In the genomic region with DNA sequence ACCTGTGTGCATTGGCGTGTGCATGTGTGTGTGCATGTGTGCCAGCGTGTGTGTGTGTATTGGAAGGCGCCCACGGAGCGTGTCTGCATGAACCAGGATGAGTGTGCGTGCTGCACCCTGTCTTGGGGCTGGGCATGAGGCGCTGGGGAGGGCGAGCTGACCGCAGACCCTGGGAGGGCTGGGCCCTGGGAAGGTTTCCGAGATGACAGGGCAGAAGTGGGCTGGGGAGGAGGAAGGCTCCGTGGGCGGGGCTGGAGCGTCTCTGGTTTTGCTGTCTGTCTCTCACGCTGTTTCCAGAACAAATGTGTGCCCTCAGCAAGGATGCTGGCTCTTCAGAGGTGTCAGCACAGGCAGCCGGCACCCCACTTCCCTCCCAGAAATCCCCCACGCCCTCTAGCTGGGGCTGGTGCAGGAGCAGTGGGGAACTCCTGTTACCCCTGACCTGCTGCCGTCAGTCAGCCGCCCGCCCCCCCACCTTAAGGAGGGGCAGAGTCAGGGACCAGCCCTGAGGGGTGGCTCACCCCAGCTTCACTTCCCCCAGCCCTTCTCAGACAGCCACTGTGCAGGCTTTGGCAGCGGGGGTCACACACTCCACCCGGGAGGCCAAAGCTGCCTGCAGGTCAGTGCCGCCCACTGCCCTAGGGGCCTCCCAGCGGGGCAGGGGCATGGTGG, we compare ENCODE assay signal across 8 cellular contexts. TPM values are rescaled to one million over a fixed set of nuclear protein-coding genes. Genes with fewer than 3 reads are reported as not detected.
DNase-seq lines count a peak whose midpoint lies in the region; ATAC-seq, FAIRE-seq and TF ChIP-seq lines count a peak whose summit lies in the region.

A gene with protein sequence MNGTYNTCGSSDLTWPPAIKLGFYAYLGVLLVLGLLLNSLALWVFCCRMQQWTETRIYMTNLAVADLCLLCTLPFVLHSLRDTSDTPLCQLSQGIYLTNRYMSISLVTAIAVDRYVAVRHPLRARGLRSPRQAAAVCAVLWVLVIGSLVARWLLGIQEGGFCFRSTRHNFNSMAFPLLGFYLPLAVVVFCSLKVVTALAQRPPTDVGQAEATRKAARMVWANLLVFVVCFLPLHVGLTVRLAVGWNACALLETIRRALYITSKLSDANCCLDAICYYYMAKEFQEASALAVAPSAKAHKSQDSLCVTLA (plus strand): TSS at position 531 of the 672 bp plus-strand sequence. CDS start 4,473 bp downstream, outside the sequence.

- FAIRE-seq in GM12891 (lab: Jason Lieb, UNC) = no peak

- ATAC-seq in HG02885 (IDR thresholded peaks at IDR 0.05; ENCODE audit: poor library complexity, unreplicated experiment) (no peak), GM19023 (IDR thresholded peaks at IDR 0.05; ENCODE audit: unreplicated experiment) (no peak), GM21381 (IDR thresholded peaks at IDR 0.05; ENCODE audit: unreplicated experiment) (no peak)

- TF ChIP-seq POLR2A in GM12891 (IDR thresholded peaks at IDR 0.05; ENCODE audit: low read depth, low read length) = no peak

- DNase-seq in GM12891 (ENCODE audit: insufficient read length, low spot score) (no peak), SIG-M5 (lab: John Stamatoyannopoulos, UW) (peak; percentile 39), islet precursor cell (peak; percentile 60)
- peak; percentile 70 for DNase-seq in activated effector memory CD4-positive, alpha-beta T cell treated with Interleukin-2 at 50 U/mL for 16 hours
- DNase-seq in stimulated activated CD8-positive, alpha-beta memory T cell treated with anti-CD3 and anti-CD28 coated beads, Interleukin-12 subunit alpha, Interleukin-12 subunit beta, amount 100 ng/mL, for 1 hour (ENCODE audit: low read depth) = peak; percentile 50

TF ChIP-seq in GM12891, 5 proteins besides CTCF, POLR2A, EP300 and RAD21:
- TF ChIP-seq POU2F2 (IDR thresholded peaks at IDR 0.05; ENCODE audit: low read depth, low read length) (no peak), SPI1 (IDR thresholded peaks at IDR 0.05; ENCODE audit: low read depth, low read length) (peak; percentile 68), PAX5 (IDR thresholded peaks at IDR 0.05; ENCODE audit: insufficient read depth, low read length, severe bottlenecking) (no peak)

RNA-seq across cellular contexts. Expression of the gene that starts here (rescaled TPM):
- polyA plus RNA-seq in GM12891 (2012; ENCODE audit: low read depth, missing spikeins) = 1.6 TPM
